In the genomic region with DNA sequence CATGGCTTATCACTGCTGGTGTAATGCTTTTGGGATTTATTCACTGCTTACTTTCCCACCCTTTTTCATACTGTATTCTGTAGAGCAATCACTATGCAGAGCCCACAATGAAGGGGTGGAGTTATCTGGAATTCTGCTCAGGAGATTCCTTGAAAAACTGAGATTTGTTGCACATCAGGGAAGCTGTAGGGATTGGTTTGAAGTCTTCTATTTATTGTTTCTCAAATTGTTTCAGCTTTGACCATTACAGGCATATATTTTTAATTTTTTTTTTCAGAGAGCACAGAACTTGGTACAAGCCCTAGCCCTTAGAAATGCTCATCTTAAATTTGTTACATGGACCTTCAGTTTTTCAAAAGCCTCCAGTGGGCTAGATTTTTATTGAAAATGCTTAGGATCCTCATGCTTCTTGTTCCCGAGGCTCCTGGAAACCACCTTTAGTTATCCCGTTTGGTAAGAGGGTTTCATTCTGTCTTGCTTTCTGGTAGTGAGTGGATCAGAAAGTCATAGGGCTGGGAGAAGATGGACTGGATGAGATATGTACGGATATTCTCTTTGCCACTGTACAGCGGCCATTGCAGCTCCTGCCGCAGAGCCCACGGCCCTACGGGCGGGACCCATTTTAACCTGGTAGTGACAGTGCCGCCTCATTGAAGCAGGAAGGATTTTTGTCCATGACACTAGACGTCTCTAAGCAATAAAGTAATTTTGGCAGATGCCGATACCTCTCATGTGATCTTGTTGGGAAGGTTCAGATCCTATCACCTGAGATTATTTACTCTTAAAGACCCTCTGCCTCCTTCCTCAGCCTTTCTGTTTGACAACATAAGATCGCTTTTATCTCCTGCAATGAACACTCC, we compare ENCODE assay signal across 8 cellular contexts. TPM values are rescaled to one million over a fixed set of nuclear protein-coding genes. Genes with fewer than 3 reads are reported as not detected.
DNase-seq lines count a peak whose midpoint lies in the region; ATAC-seq and TF ChIP-seq lines count a peak whose summit lies in the region.

No MANE protein-coding gene starts in this region.

- peaks cover 18% of the 10 kb centered on the region for H3K4me1 Mint-ChIP-seq in activated naive CD4-positive, alpha-beta T cell treated with anti-CD3 and anti-CD28 coated beads for 36 hours (ENCODE audit: low read depth)
- H3K4me1 Mint-ChIP-seq in MCF 10A (ENCODE audit: insufficient read depth, unreplicated experiment) (no peaks in the 10 kb centered on the region), memory B cell (peaks cover 11% of the 10 kb centered on the region)

- no peak for DNase-seq in activated naive CD4-positive, alpha-beta T cell treated with anti-CD3 and anti-CD28 coated beads for 36 hours
- DNase-seq in activated naive CD4-positive, alpha-beta T cell treated with Interleukin-2 at 50 U/mL for 16 hours: no peak
- DNase-seq in NCI-H446 (lab: John Stamatoyannopoulos, UW): peak; percentile 11 to 43
- peak; percentile 43 for DNase-seq in MCF 10A (ENCODE audit: unreplicated experiment)
- no peak for DNase-seq in memory B cell (ENCODE audit: low spot score in 2 of 2)
- DNase-seq in vagina (ENCODE audit: extremely low spot score in 2 of 2): no peak

- H3K9me3 Mint-ChIP-seq in activated naive CD4-positive, alpha-beta T cell treated with anti-CD3 and anti-CD28 coated beads for 36 hours: no peaks in the 10 kb centered on the region
- no peaks in the 10 kb centered on the region for H3K9me3 Mint-ChIP-seq in MCF 10A (ENCODE audit: unreplicated experiment)
- no peaks in the 10 kb centered on the region for H3K9me3 Mint-ChIP-seq in memory B cell

- ATAC-seq in memory B cell (ENCODE audit: low read depth): no peak
- ATAC-seq in GM18505 (IDR thresholded peaks at IDR 0.05; ENCODE audit: unreplicated experiment): no peak
- no peak for ATAC-seq in GM19035 (IDR thresholded peaks at IDR 0.05; ENCODE audit: unreplicated experiment)

- H3K36me3 ChIP-seq in vagina: no peaks in the 10 kb centered on the region

- peak overlapping the region; percentile 76 for H3K4me3 Mint-ChIP-seq in activated naive CD4-positive, alpha-beta T cell treated with anti-CD3 and anti-CD28 coated beads for 36 hours
- H3K4me3 Mint-ChIP-seq in MCF 10A (ENCODE audit: unreplicated experiment) (peak overlapping the region; percentile 92), memory B cell (peak overlapping the region; percentile 96)

- intact Hi-C loops in activated naive CD4-positive, alpha-beta T cell treated with anti-CD3 and anti-CD28 coated beads for 36 hours (cut with micrococcal nuclease): loop anchor here (1.0 to 5.0 kb wide), 6 partner anchors 91 to 377 kb away; a partner anchor contains a TSS
- intact Hi-C loops in MCF 10A (cut with micrococcal nuclease) (loop anchor here (2.0 to 5.0 kb wide), 4 partner anchors 154 to 384 kb away; no protein-coding TSS in a partner anchor), vagina (cut with DNase I) (no loop called here)

- POLR2A ChIA-PET in MCF 10A (lab: Yijun Ruan, JAX): interaction anchor here (0.7 to 3.1 kb wide), 23 partner anchors 13 to 371 kb away, joined by 3 to 41 read pairs (median 7); a partner anchor contains a TSS

- H3K36me3 Mint-ChIP-seq in activated naive CD4-positive, alpha-beta T cell treated with anti-CD3 and anti-CD28 coated beads for 36 hours (ENCODE audit: low read depth): no peaks in the 10 kb centered on the region
- H3K36me3 Mint-ChIP-seq in MCF 10A (ENCODE audit: insufficient read depth, unreplicated experiment): peaks cover 10% of the 10 kb centered on the region
- H3K36me3 Mint-ChIP-seq in memory B cell: no peaks in the 10 kb centered on the region

- H3K27me3 Mint-ChIP-seq in activated naive CD4-positive, alpha-beta T cell treated with anti-CD3 and anti-CD28 coated beads for 36 hours (ENCODE audit: low read depth): peaks cover 12% of the 10 kb centered on the region
- H3K27me3 Mint-ChIP-seq in MCF 10A (ENCODE audit: insufficient read depth, unreplicated experiment) (peaks cover 6% of the 10 kb centered on the region), memory B cell (peaks cover 14% of the 10 kb centered on the region)

- peak overlapping the region; percentile 95 for H3K27ac ChIP-seq in vagina

- H3K9me3 ChIP-seq in vagina: no peaks in the 10 kb centered on the region

- H3K27me3 ChIP-seq in vagina: no peaks in the 10 kb centered on the region

- no peak for TF ChIP-seq POLR2A in vagina (IDR thresholded peaks at IDR 0.05)
- TF ChIP-seq POLR2A in GM18505 (IDR thresholded peaks at IDR 0.05; ENCODE audit: borderline replicate concordance, extremely low read depth, insufficient read depth, insufficient read length): no peak

- peak overlapping the region; percentile 59 to 73 for H3K4me3 ChIP-seq in vagina

- CTCF ChIA-PET in activated naive CD4-positive, alpha-beta T cell treated with anti-CD3 and anti-CD28 coated beads for 36 hours (lab: Charles Lee): interaction anchor here (0.7 to 2.3 kb wide), 11 partner anchors 12 to 271 kb away, joined by 3 to 14 read pairs (median 4); no protein-coding TSS in a partner anchor
- CTCF ChIA-PET in MCF 10A (lab: Yijun Ruan, JAX): interaction anchor here (0.5 to 4.8 kb wide), 26 partner anchors 9 to 1867 kb away, joined by 3 to 50 read pairs (median 4); a partner anchor contains a TSS

- TF ChIP-seq CTCF in MCF 10A (IDR thresholded peaks at IDR 0.05; ENCODE audit: unreplicated experiment): no peak
- TF ChIP-seq CTCF in vagina (IDR thresholded peaks at IDR 0.05): no peak

- no TSS peak for BruUV-seq in MCF 10A (replicated peaks; lab: Mats Ljungman, UMichigan)

- H3K4me1 ChIP-seq in vagina: peaks cover 9% of the 10 kb centered on the region

- H3K27ac Mint-ChIP-seq in activated naive CD4-positive, alpha-beta T cell treated with anti-CD3 and anti-CD28 coated beads for 36 hours: peak overlapping the region; percentile 81
- H3K27ac Mint-ChIP-seq in MCF 10A (ENCODE audit: low read depth, unreplicated experiment) (peak overlapping the region; percentile 85), memory B cell (peak overlapping the region; percentile 94)

RNA-seq across cellular contexts. Expression of a gene that starts 45.3 kb away (rescaled TPM):
- total RNA-seq in activated naive CD4-positive, alpha-beta T cell treated with anti-CD3 and anti-CD28 coated beads for 36 hours: 10 to 100 TPM; 13.0 to 14.3 TPM
- 8.9 and 10.1 TPM in 2 replicates for total RNA-seq in MCF 10A (2022)
- 4.4 TPM for total RNA-seq in vagina

Comparison
In these comparisons a context has a peak if more than half of its experiments do, and no peak if none do; other contexts are left out.
1. DNase-seq: peak in NCI-H446 (2 of 2) and MCF 10A (single experiment); none in activated naive CD4-positive, alpha-beta T cell treated with anti-CD3 and anti-CD28 coated beads for 36 hours (single experiment), activated naive CD4-positive, alpha-beta T cell treated with Interleukin-2 at 50 U/mL for 16 hours (single experiment), memory B cell (0 of 2) and vagina (0 of 2).
2. Peak in every context shown above with its lines, with median percentiles within 50 percentile points of each other: H3K27ac Mint-ChIP-seq and H3K4me3 Mint-ChIP-seq.